ENCODE assay signal across 10 cellular contexts in the genomic region with DNA sequence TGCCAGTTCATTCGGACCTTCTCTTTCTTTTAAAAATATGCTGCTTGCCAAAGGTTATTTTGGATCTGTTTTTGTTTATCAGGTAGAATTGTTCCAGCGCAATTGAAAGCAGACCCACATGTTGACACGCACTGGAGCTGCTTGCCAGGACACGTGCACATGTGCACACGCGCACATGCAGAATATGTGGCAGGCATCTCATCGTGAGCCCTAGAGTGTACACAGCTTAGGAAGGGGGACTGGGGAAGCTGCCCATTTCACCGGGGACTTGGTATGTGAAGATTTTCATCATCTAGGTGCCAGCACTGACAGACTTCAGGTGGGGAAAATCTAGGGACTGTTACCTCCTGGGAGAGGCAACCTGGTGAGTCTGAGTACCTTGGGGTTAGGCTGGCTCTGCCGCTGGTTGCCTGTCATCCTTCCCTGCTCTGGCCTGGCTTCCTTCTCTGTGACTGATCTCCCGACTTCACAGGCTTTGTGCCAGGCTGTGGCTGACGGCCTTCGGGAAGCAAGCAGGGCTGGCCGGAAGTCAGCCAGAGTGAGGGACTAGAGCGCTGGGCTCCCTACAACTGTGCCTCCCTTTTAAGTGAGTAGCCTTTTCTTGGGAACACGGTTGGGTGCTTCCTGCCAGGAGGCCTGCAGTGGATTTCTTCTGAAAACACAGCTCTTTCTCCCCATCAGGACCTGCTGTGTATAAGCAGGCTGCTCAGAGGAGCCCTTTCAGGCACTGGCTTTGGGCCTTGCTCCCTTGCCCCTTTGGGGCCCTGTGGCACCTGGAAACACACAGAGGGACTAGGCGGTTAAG.
A peak's percentile ranks its signal among the peaks of the same experiment; 100 is the strongest.
DNase-seq lines count a peak whose midpoint lies in the region; ATAC-seq and TF ChIP-seq lines count a peak whose summit lies in the region.
"Had no signal": no experiment of that assay in that cellular context is flagged by ENCODE, and none has a peak within 500 bp of the region (broad histone marks: within the 10 kb centered on the region; RNA-seq: fewer than 3 reads in every experiment).

No MANE protein-coding gene starts in this region.

- H3K9ac ChIP-seq in neural progenitor cell, result no peak overlapping the region
- H3K9ac ChIP-seq in Karpas-422 (ENCODE audit: low read length), result no peak overlapping the region

- peaks cover 70% of the 10 kb centered on the region for H3K4me1 Mint-ChIP-seq in neural progenitor cell
- H3K4me1 Mint-ChIP-seq in glutamatergic neuron (ENCODE audit: low read depth, unreplicated experiment), result peaks cover 18% of the 10 kb centered on the region
- H3K4me1 Mint-ChIP-seq: immature natural killer cell had no signal

- BruUV-seq in A673 (replicated peaks; lab: Mats Ljungman, UMichigan), result no TSS peak
- BruUV-seq in Panc1 (replicated peaks; lab: Mats Ljungman, UMichigan), result no TSS peak

- H3K27me3 ChIP-seq in A673 (replicated peaks; ENCODE audit: insufficient read depth, low read depth, low read length, poor library complexity), result no peaks in the 10 kb centered on the region
- no peaks in the 10 kb centered on the region for H3K27me3 ChIP-seq in Panc1 (ENCODE audit: control insufficient read depth, insufficient read depth, low read length)
- peaks cover 9% of the 10 kb centered on the region for H3K27me3 ChIP-seq in neural progenitor cell
- no peaks in the 10 kb centered on the region for H3K27me3 ChIP-seq in Karpas-422 (ENCODE audit: low read length)

- H3K4me2 ChIP-seq in neural progenitor cell (no peak overlapping the region), Karpas-422 (ENCODE audit: low read depth, low read length, poor library complexity, severe bottlenecking) (no peak overlapping the region)

- H3K79me2 ChIP-seq in neural progenitor cell (ENCODE audit: low read depth) (no peaks in the 10 kb centered on the region), Karpas-422 (ENCODE audit: low read length) (no peaks in the 10 kb centered on the region)

- no peaks in the 10 kb centered on the region for H3K9me2 ChIP-seq in Karpas-422 (replicated peaks; ENCODE audit: insufficient read depth, low read length)

- H3K27me3 Mint-ChIP-seq in neural progenitor cell (ENCODE audit: insufficient read depth, low read depth) (peaks cover 4% of the 10 kb centered on the region), glutamatergic neuron (ENCODE audit: unreplicated experiment) (peaks cover 3% of the 10 kb centered on the region)

- DNase-seq in A673 (ENCODE audit: low spot score) (peak; percentile 37), Panc1 (ENCODE audit: low read depth, low spot score) (no peak), fibroblast of peridontal ligament (ENCODE audit: extremely low read depth) (peak; percentile 38), neural progenitor cell (ENCODE audit: low spot score) (no peak), Karpas-422 (no peak), activated gamma-delta T cell treated with Interleukin-2 at 50 U/mL for 16 hours (no peak), NCI-H510A (lab: John Stamatoyannopoulos, UW) (no peak), glutamatergic neuron (no peak)
- DNase-seq: cortex of kidney, immature natural killer cell had no signal

- H2AFZ ChIP-seq in neural progenitor cell (replicated peaks) (no peak overlapping the region), Karpas-422 (ENCODE audit: low read length) (no peak overlapping the region)

- H3K9me3 ChIP-seq in A673 (ENCODE audit: low read depth, low read length, poor library complexity, severe bottlenecking) (no peaks in the 10 kb centered on the region), Panc1 (ENCODE audit: control insufficient read depth, insufficient read depth, low read depth, low read length) (no peaks in the 10 kb centered on the region), neural progenitor cell (ENCODE audit: low read depth) (no peaks in the 10 kb centered on the region), Karpas-422 (ENCODE audit: low read length) (no peaks in the 10 kb centered on the region)

- H3K27ac ChIP-seq in A673 (ENCODE audit: low read depth, low read length, poor library complexity, severe bottlenecking) (no peak overlapping the region), Panc1 (ENCODE audit: low read length) (no peak overlapping the region), neural progenitor cell (no peak overlapping the region), Karpas-422 (ENCODE audit: low read length) (no peak overlapping the region)

- H3K4me3 ChIP-seq in A673 (ENCODE audit: low read depth, low read length, poor library complexity, severe bottlenecking) (no peak overlapping the region), Panc1 (ENCODE audit: low read depth in 2 of 2, low read length in 2 of 2) (no peak overlapping the region), neural progenitor cell (no peak overlapping the region), Karpas-422 (ENCODE audit: low read length) (no peak overlapping the region)

- TF ChIP-seq CTCF in A673 (conservative IDR thresholded peaks at IDR 0.05; ENCODE audit: low read depth, low read length) (no peak), Panc1 (IDR thresholded peaks at IDR 0.05) (no peak), neural progenitor cell (IDR thresholded peaks at IDR 0.05) (no peak), glutamatergic neuron (IDR thresholded peaks at IDR 0.05; ENCODE audit: partially characterized antibody, unreplicated experiment) (no peak)

- intact Hi-C loops in A673 (cut with micrococcal nuclease; ENCODE audit: unreplicated experiment), result no loop called here
- intact Hi-C loops in Panc1 (cut with micrococcal nuclease; ENCODE audit: unreplicated experiment), result no loop called here

- H3K4me3 Mint-ChIP-seq in neural progenitor cell (no peak overlapping the region), glutamatergic neuron (ENCODE audit: unreplicated experiment) (no peak overlapping the region)
- H3K4me3 Mint-ChIP-seq: immature natural killer cell had no signal

- H3K36me3 ChIP-seq in A673 (ENCODE audit: insufficient read depth, low read length, poor library complexity, severe bottlenecking) (no peaks in the 10 kb centered on the region), Panc1 (ENCODE audit: control insufficient read depth, insufficient read depth, low read length) (no peaks in the 10 kb centered on the region), neural progenitor cell (no peaks in the 10 kb centered on the region), Karpas-422 (ENCODE audit: insufficient read depth, low read length) (no peaks in the 10 kb centered on the region)

- H3K36me3 Mint-ChIP-seq in neural progenitor cell (peaks cover 4% of the 10 kb centered on the region), glutamatergic neuron (ENCODE audit: unreplicated experiment) (no peaks in the 10 kb centered on the region)

- peak overlapping the region; percentile 51 for H3K27ac Mint-ChIP-seq in neural progenitor cell
- H3K27ac Mint-ChIP-seq in glutamatergic neuron (ENCODE audit: unreplicated experiment), result no peak overlapping the region
- H3K27ac Mint-ChIP-seq: immature natural killer cell had no signal

- H3K9me3 Mint-ChIP-seq in neural progenitor cell, result no peaks in the 10 kb centered on the region
- peaks cover 7% of the 10 kb centered on the region for H3K9me3 Mint-ChIP-seq in glutamatergic neuron (ENCODE audit: unreplicated experiment)
- H3K9me3 Mint-ChIP-seq: immature natural killer cell had no signal

- CTCF ChIA-PET in A673 (lab: Charles Lee), result no interaction called here
- CTCF ChIA-PET in Panc1 (lab: Charles Lee), result no interaction called here

- peaks cover 17% of the 10 kb centered on the region for H3K4me1 ChIP-seq in A673 (ENCODE audit: insufficient read depth, low read length, poor library complexity, severe bottlenecking)
- no peaks in the 10 kb centered on the region for H3K4me1 ChIP-seq in Panc1 (ENCODE audit: control insufficient read depth, insufficient read depth, low read length)
- peaks cover 48% of the 10 kb centered on the region for H3K4me1 ChIP-seq in neural progenitor cell
- H3K4me1 ChIP-seq in Karpas-422 (ENCODE audit: low read length), result peaks cover 4% of the 10 kb centered on the region

- POLR2A ChIA-PET in A673 (lab: Charles Lee; ENCODE audit: low non-redundant PET) (interaction anchor here (0.6 kb wide), 1 partner anchor 18 kb away, joined by 3 read pairs; no protein-coding TSS in a partner anchor), Panc1 (lab: Charles Lee) (no interaction called here)

- in situ Hi-C loops in Panc1 (cut with HindIII; ENCODE audit: low pct_unique_long_range_greater_than_20kb, low sequenced_read_pairs), result no loop called here

- 0 out of 2 replicates have a peak, but pooled peaks have one; percentile 23 for ATAC-seq in Panc1

- H3F3A ChIP-seq in neural progenitor cell (ENCODE audit: low read depth), result peaks cover 26% of the 10 kb centered on the region

- H4K20me1 ChIP-seq in neural progenitor cell (ENCODE audit: low read depth), result no peaks in the 10 kb centered on the region
- H4K20me1 ChIP-seq in Karpas-422 (ENCODE audit: insufficient read depth, low read depth, low read length), result no peaks in the 10 kb centered on the region

Comparison
In these comparisons a context has a peak if more than half of its experiments do, and no peak if none do; other contexts are left out.
1. DNase-seq: peak in A673 (single experiment) and fibroblast of peridontal ligament (single experiment); none in Panc1 (single experiment), neural progenitor cell (single experiment), Karpas-422 (single experiment), activated gamma-delta T cell treated with Interleukin-2 at 50 U/mL for 16 hours (single experiment), NCI-H510A (single experiment) and glutamatergic neuron (single experiment).